8 cellular contexts compared by ENCODE assay signal in the genomic region with DNA sequence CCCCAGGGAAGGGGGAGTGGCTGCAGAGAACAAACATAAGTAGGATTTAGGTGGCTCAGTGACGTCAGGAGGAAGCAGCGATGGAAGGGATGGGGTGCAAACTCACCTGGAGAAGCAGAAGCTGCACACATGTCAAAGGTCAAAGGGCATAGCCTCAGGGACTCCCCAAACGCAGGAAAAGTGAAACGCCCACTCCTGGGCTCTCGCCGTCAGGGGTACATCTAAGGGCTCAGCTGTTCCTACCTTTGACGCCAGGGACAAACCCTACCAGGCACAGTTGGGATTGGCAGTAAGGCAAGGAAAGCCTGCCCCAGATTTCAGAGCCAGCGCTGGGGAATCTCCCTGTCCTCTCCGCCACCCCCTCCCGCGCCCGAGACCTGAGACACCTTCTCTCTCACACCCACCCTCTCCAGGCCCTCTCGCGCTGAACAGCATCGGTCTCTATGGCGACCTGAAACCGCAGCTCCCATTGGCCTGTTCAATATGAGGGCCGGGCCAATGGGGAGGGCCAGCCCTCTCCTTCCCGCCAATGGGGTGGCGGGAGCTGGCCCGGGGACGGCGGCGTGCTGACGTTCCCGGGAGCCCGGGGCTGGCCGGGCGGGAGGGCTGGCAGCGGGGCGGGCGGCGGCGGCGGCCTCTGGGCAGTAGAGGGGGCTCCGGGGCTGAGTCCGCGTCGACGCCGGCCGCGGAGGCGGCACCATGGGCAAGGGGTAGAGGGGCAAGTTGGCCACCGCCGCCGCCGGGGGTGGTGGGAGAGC. TPM values are rescaled to one million over a fixed set of nuclear protein-coding genes. Genes with fewer than 3 reads are reported as not detected.
DNase-seq lines count a peak whose midpoint lies in the region; ATAC-seq and TF ChIP-seq lines count a peak whose summit lies in the region.

A gene (minus strand): TSS at position 445 of the 758 bp plus-strand sequence. CDS start 314 bp downstream, at position 131.
A gene with protein sequence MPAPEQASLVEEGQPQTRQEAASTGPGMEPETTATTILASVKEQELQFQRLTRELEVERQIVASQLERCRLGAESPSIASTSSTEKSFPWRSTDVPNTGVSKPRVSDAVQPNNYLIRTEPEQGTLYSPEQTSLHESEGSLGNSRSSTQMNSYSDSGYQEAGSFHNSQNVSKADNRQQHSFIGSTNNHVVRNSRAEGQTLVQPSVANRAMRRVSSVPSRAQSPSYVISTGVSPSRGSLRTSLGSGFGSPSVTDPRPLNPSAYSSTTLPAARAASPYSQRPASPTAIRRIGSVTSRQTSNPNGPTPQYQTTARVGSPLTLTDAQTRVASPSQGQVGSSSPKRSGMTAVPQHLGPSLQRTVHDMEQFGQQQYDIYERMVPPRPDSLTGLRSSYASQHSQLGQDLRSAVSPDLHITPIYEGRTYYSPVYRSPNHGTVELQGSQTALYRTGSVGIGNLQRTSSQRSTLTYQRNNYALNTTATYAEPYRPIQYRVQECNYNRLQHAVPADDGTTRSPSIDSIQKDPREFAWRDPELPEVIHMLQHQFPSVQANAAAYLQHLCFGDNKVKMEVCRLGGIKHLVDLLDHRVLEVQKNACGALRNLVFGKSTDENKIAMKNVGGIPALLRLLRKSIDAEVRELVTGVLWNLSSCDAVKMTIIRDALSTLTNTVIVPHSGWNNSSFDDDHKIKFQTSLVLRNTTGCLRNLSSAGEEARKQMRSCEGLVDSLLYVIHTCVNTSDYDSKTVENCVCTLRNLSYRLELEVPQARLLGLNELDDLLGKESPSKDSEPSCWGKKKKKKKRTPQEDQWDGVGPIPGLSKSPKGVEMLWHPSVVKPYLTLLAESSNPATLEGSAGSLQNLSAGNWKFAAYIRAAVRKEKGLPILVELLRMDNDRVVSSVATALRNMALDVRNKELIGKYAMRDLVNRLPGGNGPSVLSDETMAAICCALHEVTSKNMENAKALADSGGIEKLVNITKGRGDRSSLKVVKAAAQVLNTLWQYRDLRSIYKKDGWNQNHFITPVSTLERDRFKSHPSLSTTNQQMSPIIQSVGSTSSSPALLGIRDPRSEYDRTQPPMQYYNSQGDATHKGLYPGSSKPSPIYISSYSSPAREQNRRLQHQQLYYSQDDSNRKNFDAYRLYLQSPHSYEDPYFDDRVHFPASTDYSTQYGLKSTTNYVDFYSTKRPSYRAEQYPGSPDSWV (plus strand): TSS at position 644 of the 758 bp plus-strand sequence. CDS start 76,233 bp downstream, outside the sequence.

- ATAC-seq in GM21381 (IDR thresholded peaks at IDR 0.05; ENCODE audit: unreplicated experiment) = peak; percentile 92

- no peaks in the 10 kb centered on the region for H3K36me3 ChIP-seq in Caco-2 (ENCODE audit: control insufficient read depth, insufficient read depth, low read length)
- no peaks in the 10 kb centered on the region for H3K36me3 ChIP-seq in endocrine pancreas (ENCODE audit: control insufficient read depth, insufficient read depth, low read length)

- peak; percentile 96 for DNase-seq in Caco-2
- peak; percentile 93 for DNase-seq in HT1080 (ENCODE audit: low read depth)
- DNase-seq in NOMO-1 treated with DMSO at 0.1 percent for 48 hours (lab: John Stamatoyannopoulos, UW; ENCODE audit: unreplicated experiment) = peak; percentile 93
- peak; percentile 73 for DNase-seq in activated CD8-positive, alpha-beta memory T cell treated with anti-CD3 and anti-CD28 coated beads, Interleukin-2, amount 50 U/mL, for 24 hours (ENCODE audit: extremely low read depth)
- DNase-seq in mesenteric fat pad (ENCODE audit: low spot score) = peak; percentile 92
- DNase-seq in stimulated activated CD8-positive, alpha-beta memory T cell treated with anti-CD3 and anti-CD28 coated beads, Interleukin-12 subunit alpha, Interleukin-12 subunit beta, amount 100 ng/mL, for 4 hours (ENCODE audit: low read depth) = peak; percentile 83

- peaks cover 30% of the 10 kb centered on the region for H3K36me3 Mint-ChIP-seq in Caco-2 (ENCODE audit: insufficient read depth, unreplicated experiment)

- no peaks in the 10 kb centered on the region for H3K27me3 ChIP-seq in Caco-2 (replicated peaks; ENCODE audit: control insufficient read depth, insufficient read depth, low read length)
- H3K27me3 ChIP-seq in endocrine pancreas (ENCODE audit: control insufficient read depth, insufficient read depth, low read length) = no peaks in the 10 kb centered on the region

- peaks cover 13% of the 10 kb centered on the region for H3K4me1 Mint-ChIP-seq in Caco-2 (ENCODE audit: low read depth, unreplicated experiment)

- H3K27me3 Mint-ChIP-seq in Caco-2 (ENCODE audit: insufficient read depth, unreplicated experiment) = no peaks in the 10 kb centered on the region

- intact Hi-C loops in Caco-2 (cut with micrococcal nuclease; ENCODE audit: unreplicated experiment) = loop anchor here (1.0 to 5.0 kb wide), 3 partner anchors 272 to 422 kb away; no protein-coding TSS in a partner anchor

- TF ChIP-seq CTCF in Caco-2 (IDR thresholded peaks at IDR 0.05; ENCODE audit: insufficient read depth in 1 of 2, low read depth in 1 of 2, low read length in 1 of 2, severe bottlenecking in 1 of 2, unreplicated experiment in 1 of 2) = no peak

- peak within 1 kb of the TSS; percentile 97 for H3K27ac Mint-ChIP-seq in Caco-2 (ENCODE audit: unreplicated experiment)

- peaks cover 24% of the 10 kb centered on the region for H3K4me1 ChIP-seq in Caco-2
- H3K4me1 ChIP-seq in endocrine pancreas (ENCODE audit: control insufficient read depth, insufficient read depth, low read length) = peaks cover 4% of the 10 kb centered on the region

- H3K4me3 ChIP-seq in Caco-2 (ENCODE audit: low read depth, low read length) (peak within 1 kb of the TSS; percentile 93), endocrine pancreas (ENCODE audit: control insufficient read depth, insufficient read depth, low read length) (peak within 1 kb of the TSS; percentile 65)

- POLR2A ChIA-PET in Caco-2 (lab: Charles Lee) = interaction anchor here (0.5 to 1.1 kb wide), 13 partner anchors 9 to 1881 kb away, joined by 3 to 7 read pairs (median 4); a partner anchor contains a TSS

- H3K9me3 Mint-ChIP-seq in Caco-2 (ENCODE audit: unreplicated experiment) = no peaks in the 10 kb centered on the region

- CTCF ChIA-PET in Caco-2 (lab: Charles Lee) = interaction anchor here (0.6 to 1.3 kb wide), 13 partner anchors 17 to 432 kb away, joined by 3 to 6 read pairs (median 3); no protein-coding TSS in a partner anchor

- no peaks in the 10 kb centered on the region for H3K9me3 ChIP-seq in Caco-2
- no peaks in the 10 kb centered on the region for H3K9me3 ChIP-seq in endocrine pancreas (ENCODE audit: control insufficient read depth, low read length)

- peak within 1 kb of the TSS; percentile 98 for H3K4me3 Mint-ChIP-seq in Caco-2 (ENCODE audit: unreplicated experiment)

- peak within 1 kb of the TSS; percentile 31 for H3K9ac ChIP-seq in endocrine pancreas (ENCODE audit: control insufficient read depth, insufficient read depth, low read length)

- no TSS peak for BruUV-seq in Caco-2 (replicated peaks; lab: Mats Ljungman, UMichigan)

RNA-seq across cellular contexts. Expression of the first gene that starts in this region (rescaled TPM):
- total RNA-seq in Caco-2 (2022) (5.3 and 6.3 TPM in 2 replicates), mesenteric fat pad (0.35 TPM)
- 0.39 and 0.73 TPM in 2 replicates for total RNA-seq in HT1080 (2014; rRNA removed; shearing (Covaris generic))
- 0.36 and 0.43 TPM in 2 replicates for polyA plus RNA-seq in HT1080 (2015; cell fraction: cytosol; rRNA removed)
- 0.17 and 0.56 TPM in 2 replicates for polyA plus RNA-seq in HT1080 (2015; cell fraction: nucleus; rRNA removed)

RNA-seq across cellular contexts. Expression of the second gene that starts in this region (rescaled TPM):
- total RNA-seq in Caco-2 (2022) = 140 and 147 TPM in 2 replicates
- 23.3 and 37.3 TPM in 2 replicates for total RNA-seq in HT1080 (2014; rRNA removed; shearing (Covaris generic))
- 26.5 and 30.4 TPM in 2 replicates for polyA plus RNA-seq in HT1080 (2015; cell fraction: cytosol; rRNA removed)
- polyA plus RNA-seq in HT1080 (2015; cell fraction: nucleus; rRNA removed) = 56.8 and 61.4 TPM in 2 replicates
- total RNA-seq in mesenteric fat pad = 42.4 TPM

Comparison
In these comparisons a context has a peak if more than half of its experiments do, and no peak if none do; other contexts are left out.
1. Peak in every context shown above with its lines: DNase-seq, ATAC-seq and H3K4me3 ChIP-seq.